Comparison of ENCODE assay signal across 25 cellular contexts in genomic region chr2:240575101-240575965, GRCh38. TPM values are rescaled to one million over a fixed set of nuclear protein-coding genes. Genes with fewer than 3 reads are reported as not detected.
DNase-seq lines count a peak whose midpoint lies in the region; ATAC-seq and TF ChIP-seq lines count a peak whose summit lies in the region.
"Had no signal": no experiment of that assay in that cellular context is flagged by ENCODE, and none has a peak within 500 bp of the region (broad histone marks: within the 10 kb centered on the region; RNA-seq: fewer than 3 reads in every experiment).

No MANE protein-coding gene starts in this region.

- H3K36me3 ChIP-seq in right lobe of liver (peaks cover 0 to 29% (median 3%) of the 10 kb centered on the region in 4 donors), upper lobe of right lung (peaks cover 56% of the 10 kb centered on the region), PC-3 (ENCODE audit: low read depth, low read length) (peaks cover 4% of the 10 kb centered on the region; the same call in 1 of the 2 replicates)
- H3K36me3 ChIP-seq: uterus had no signal

- no peak for ATAC-seq in Right ventricle myocardium superior (ENCODE audit: poor library complexity)
- ATAC-seq in left ventricle myocardium superior: no peak
- ATAC-seq in right lobe of liver: no peak
- no peak for ATAC-seq in upper lobe of right lung
- no peak for ATAC-seq in T-helper 17 cell
- no peak for ATAC-seq in PC-3
- ATAC-seq: heart left ventricle; stimulated activated memory B cell treated with anti-CD40 and anti-IgM and Interleukin-4, amounts not matched to agents 10 μg/mL and 1 μg/mL and 100 μg/mL, for 72 hours; WTC11 had no signal

- no peak overlapping the region for H3K27ac Mint-ChIP-seq in T-helper 17 cell
- H3K27ac Mint-ChIP-seq: activated T-helper 2 cell treated with anti-CD3 and anti-CD28 coated beads, Interferon-gamma antibody, Interleukin-2, Interleukin-4, amounts not matched to agents 10 μg/mL and 5 μg/mL and 100 μg/mL, durations not matched to agents 14 hours and 24 hours and 36 hours; stimulated activated memory B cell treated with anti-CD40 and anti-IgM and Interleukin-4, amounts not matched to agents 10 μg/mL and 1 μg/mL and 100 μg/mL, for 72 hours; WTC11 had no signal

- peaks cover 3% of the 10 kb centered on the region for H3K36me3 Mint-ChIP-seq in T-helper 17 cell (ENCODE audit: low read depth)
- H3K36me3 Mint-ChIP-seq: WTC11 had no signal

- peaks cover 26% of the 10 kb centered on the region for H3K4me1 Mint-ChIP-seq in T-helper 17 cell

- H3K9ac ChIP-seq in PC-3 (ENCODE audit: low read length): no peak overlapping the region

- H3K9me3 ChIP-seq in right lobe of liver (no peaks in the 10 kb centered on the region), upper lobe of right lung (no peaks in the 10 kb centered on the region), T-helper 17 cell (ENCODE audit: control insufficient read depth, low read length, poor library complexity, severe bottlenecking) (no peaks in the 10 kb centered on the region), PC-3 (ENCODE audit: low read length) (no peaks in the 10 kb centered on the region)
- H3K9me3 ChIP-seq: heart left ventricle, uterus had no signal

- H3K27me3 ChIP-seq in right lobe of liver (no peaks in the 10 kb centered on the region), upper lobe of right lung (no peaks in the 10 kb centered on the region), PC-3 (ENCODE audit: low read length) (no peaks in the 10 kb centered on the region)
- H3K27me3 ChIP-seq: dorsolateral prefrontal cortex, heart left ventricle, uterus had no signal

- DNase-seq in Right ventricle myocardium superior (peak; percentile 22), left ventricle myocardium superior (no peak), right lobe of liver (peak in 2 of 3 donors; percentile 19 to 50), upper lobe of right lung (peak; percentile 59), T-helper 17 cell (no peak), PC-3 (no peak)
- DNase-seq: activated CD4-positive, alpha-beta T cell treated with anti-CD3 and anti-CD28 coated beads, Interleukin-2, amount 50 U/mL, for 4 hours; activated CD8-positive, alpha-beta memory T cell treated with anti-CD3 and anti-CD28 coated beads, Interleukin-2, amount 50 U/mL, for 4 hours; activated naive CD8-positive, alpha-beta T cell treated with anti-CD3 and anti-CD28 coated beads, Interleukin-2, amount 10 ng/mL, durations not matched to agents 7 days and 5 days; AML-193; DMS153; mesenchymal stem cell; NCI-H187; NCI-H446; SHP77 treated with DMSO at 0.1 percent for 48 hours; stimulated activated CD4-positive, alpha-beta T cell treated with anti-CD3 and anti-CD28 coated beads, Interleukin-2, amount 100 ng/mL, for 48 hours; T1000; uterus had no signal

- CTCF ChIA-PET in PC-3 (lab: Charles Lee): no interaction called here

- TF ChIP-seq CTCF in right lobe of liver (IDR thresholded peaks at IDR 0.05) (no peak), upper lobe of right lung (IDR thresholded peaks at IDR 0.05) (no peak), PC-3 (conservative IDR thresholded peaks at IDR 0.05; ENCODE audit: low read depth, low read length) (no peak)

- 40% methylated on average over 2 of the region's 23 CpGs for WGBS in right lobe of liver (ENCODE audit: insufficient coverage, low coverage, low lambda C conversion rate, missing lambda C conversion rate)

- H3K4me1 ChIP-seq in right lobe of liver: peaks cover 0 to 21% (median 7%) of the 10 kb centered on the region in 4 donors
- peaks cover 26% of the 10 kb centered on the region for H3K4me1 ChIP-seq in upper lobe of right lung
- peaks cover 21% of the 10 kb centered on the region for H3K4me1 ChIP-seq in PC-3 (ENCODE audit: insufficient read depth, low read length)

- no peak overlapping the region for H2AFZ ChIP-seq in PC-3 (ENCODE audit: low read length)

- no peaks in the 10 kb centered on the region for H3K9me2 ChIP-seq in PC-3 (replicated peaks; ENCODE audit: low read length)

- H3K79me2 ChIP-seq in PC-3 (ENCODE audit: low read length): peaks cover 26% of the 10 kb centered on the region

- TF ChIP-seq POLR2A in right lobe of liver (IDR thresholded peaks at IDR 0.05): no peak

- H4K20me1 ChIP-seq in PC-3 (ENCODE audit: low read length): no peaks in the 10 kb centered on the region

- BruUV-seq in PC-3 (replicated peaks; lab: Mats Ljungman, UMichigan): no TSS peak

- no peak overlapping the region for H3K27ac ChIP-seq in right lobe of liver
- H3K27ac ChIP-seq in upper lobe of right lung: no peak overlapping the region
- H3K27ac ChIP-seq in PC-3 (ENCODE audit: low read length): no peak overlapping the region
- H3K27ac ChIP-seq: dorsolateral prefrontal cortex, heart left ventricle, uterus had no signal

- H3K4me2 ChIP-seq in PC-3 (ENCODE audit: low read length): no peak overlapping the region

- no peak overlapping the region for H3K4me3 Mint-ChIP-seq in T-helper 17 cell
- H3K4me3 Mint-ChIP-seq: activated naive CD8-positive, alpha-beta T cell treated with anti-CD3 and anti-CD28 coated beads, Interleukin-2, amount 10 ng/mL, durations not matched to agents 7 days and 5 days; CD4-positive, alpha-beta memory T cell; stimulated activated memory B cell treated with anti-CD40 and anti-IgM and Interleukin-4, amounts not matched to agents 10 μg/mL and 1 μg/mL and 100 μg/mL, for 72 hours; WTC11 had no signal

- no peaks in the 10 kb centered on the region for H3K27me3 Mint-ChIP-seq in T-helper 17 cell
- H3K27me3 Mint-ChIP-seq: activated naive CD8-positive, alpha-beta T cell treated with anti-CD3 and anti-CD28 coated beads, Interleukin-2, amount 10 ng/mL, durations not matched to agents 7 days and 5 days; CD4-positive, alpha-beta memory T cell; stimulated activated memory B cell treated with anti-CD40 and anti-IgM and Interleukin-4, amounts not matched to agents 10 μg/mL and 1 μg/mL and 100 μg/mL, for 72 hours had no signal

- H3K4me3 ChIP-seq in right lobe of liver: no peak overlapping the region
- no peak overlapping the region for H3K4me3 ChIP-seq in upper lobe of right lung
- no peak overlapping the region for H3K4me3 ChIP-seq in PC-3 (ENCODE audit: low read length)
- H3K4me3 ChIP-seq: dorsolateral prefrontal cortex, heart left ventricle, uterus had no signal

- POLR2A ChIA-PET in PC-3 (lab: Charles Lee; ENCODE audit: unreplicated experiment): no interaction called here

- intact Hi-C loops in Right ventricle myocardium superior (cut with DNase I) (no loop called here), left ventricle myocardium superior (cut with micrococcal nuclease) (no loop called here), right lobe of liver (cut with DNase I) (no loop called here), upper lobe of right lung (cut with DNase I) (no loop called here), PC-3 (cut with micrococcal nuclease) (no loop called here)

- peaks cover 4% of the 10 kb centered on the region for H3F3A ChIP-seq in PC-3 (ENCODE audit: low read length, unreplicated experiment)

RNA-seq across cellular contexts. Expression of gene RNPEPL1, which starts 7.0 kb away (rescaled TPM):
- total RNA-seq in Right ventricle myocardium superior: 89.5 TPM
- total RNA-seq in left ventricle myocardium superior: 105 TPM
- 100 to 1,000 TPM in 1 of 6 experiments, 10 to 100 TPM in 5; 24.7 to 105 (median 31.0) TPM for total RNA-seq in right lobe of liver
- total RNA-seq in upper lobe of right lung: 88.6 TPM
- 100 to 1,000 TPM; 111 to 130 TPM for total RNA-seq in T-helper 17 cell
- total RNA-seq in PC-3 (2014; rRNA removed): 25.8 and 44.5 TPM in 2 replicates

RNA-seq across cellular contexts. Expression of gene CAPN10, which starts 11.2 kb away (rescaled TPM):
- 49.7 TPM for total RNA-seq in Right ventricle myocardium superior
- total RNA-seq in left ventricle myocardium superior: 51.2 TPM
- total RNA-seq in right lobe of liver: 10 to 100 TPM in 2 of 6 experiments, 1 to 10 TPM in 4; 7.2 to 13.8 (median 9.1) TPM
- 31.8 TPM for total RNA-seq in upper lobe of right lung
- total RNA-seq in T-helper 17 cell: 10 to 100 TPM; 64.2 to 82.9 TPM
- total RNA-seq in PC-3 (2014; rRNA removed): 32.2 and 40.1 TPM in 2 replicates

RNA-seq across cellular contexts. Expression of gene DUSP28, which starts 15.2 kb away (rescaled TPM):
- 11.5 TPM for total RNA-seq in Right ventricle myocardium superior
- 13.2 TPM for total RNA-seq in left ventricle myocardium superior
- total RNA-seq in right lobe of liver: 1 to 10 TPM; 1.3 to 3.5 (median 2.1) TPM
- total RNA-seq in upper lobe of right lung: 5.3 TPM
- total RNA-seq in T-helper 17 cell: 10 to 100 TPM; 12.5 to 12.8 TPM
- total RNA-seq in PC-3 (2014; rRNA removed): 8.3 and 11.9 TPM in 2 replicates

RNA-seq across cellular contexts. Expression of gene ANKMY1, which starts 17.5 kb away (rescaled TPM):
- total RNA-seq in Right ventricle myocardium superior: 5.6 TPM
- total RNA-seq in left ventricle myocardium superior: 5.1 TPM
- total RNA-seq in right lobe of liver: 10 to 100 TPM in 1 of 6 experiments, 1 to 10 TPM in 5; 6.6 to 11.0 (median 9.0) TPM
- 19.3 TPM for total RNA-seq in upper lobe of right lung
- total RNA-seq in T-helper 17 cell: 10 to 100 TPM; 34.6 to 42.6 TPM
- 10.2 and 19.5 TPM in 2 replicates for total RNA-seq in PC-3 (2014; rRNA removed)

RNA-seq across cellular contexts. Expression of gene GPR35, which starts 49.9 kb away (rescaled TPM):
- total RNA-seq in Right ventricle myocardium superior (2.0 TPM), left ventricle myocardium superior (2.1 TPM), right lobe of liver (1 to 10 TPM in 2 of 6 experiments, under 1 TPM in 4; 0.11 to 1.2 (median 0.72) TPM), upper lobe of right lung (3.4 TPM), T-helper 17 cell (10 to 100 TPM in 1 of 2 donors, 1 to 10 TPM in 1; 5.4 to 14.4 TPM), PC-3 (2014; rRNA removed) (2.4 and 5.2 TPM in 2 replicates)
- total RNA-seq: G401 had no signal

Comparison
In these comparisons a context has a peak if more than half of its experiments do, and no peak if none do; other contexts are left out.
1. DNase-seq: peak in Right ventricle myocardium superior (single experiment), right lobe of liver (2 of 3) and upper lobe of right lung (single experiment); none in left ventricle myocardium superior (single experiment), T-helper 17 cell (0 of 3) and PC-3 (single experiment).